Comparison of ENCODE assay signal across 24 cellular contexts in the genomic region with DNA sequence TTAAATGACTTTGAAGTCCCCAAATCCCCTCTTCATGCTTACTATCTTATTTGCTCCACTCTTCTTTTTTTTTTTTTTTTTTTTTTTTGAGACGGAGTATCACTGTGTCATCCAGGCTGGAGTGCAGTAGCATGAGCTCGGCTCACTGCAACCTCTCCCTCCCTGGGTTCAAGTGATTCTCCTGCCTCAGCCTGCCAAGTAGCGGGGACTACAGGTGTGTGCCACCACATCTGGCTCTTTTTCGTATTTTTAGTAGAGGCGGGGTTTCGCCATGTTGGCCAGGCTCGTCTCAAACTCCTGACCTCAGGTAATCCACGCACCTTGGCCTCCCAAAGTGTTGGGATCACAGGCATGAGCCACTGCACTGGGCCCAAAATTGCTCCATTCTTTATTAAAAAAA. TPM values are rescaled to one million over a fixed set of nuclear protein-coding genes. Genes with fewer than 3 reads are reported as not detected.
DNase-seq lines count a peak whose midpoint lies in the region; ATAC-seq and TF ChIP-seq lines count a peak whose summit lies in the region.
"Had no signal": no experiment of that assay in that cellular context is flagged by ENCODE, and none has a peak within 500 bp of the region (broad histone marks: within the 10 kb centered on the region; RNA-seq: fewer than 3 reads in every experiment).

No MANE protein-coding gene starts in this region.

- H3K9me3 ChIP-seq in left ventricle myocardium inferior (replicated peaks), result no peaks in the 10 kb centered on the region
- H3K9me3 ChIP-seq in OCI-LY7 (ENCODE audit: low read length), result no peaks in the 10 kb centered on the region
- H3K9me3 ChIP-seq: BE2C, SK-N-SH had no signal

- CTCF ChIA-PET in OCI-LY7 (lab: Charles Lee; ENCODE audit: unreplicated experiment), result interaction anchor here (1.1 to 1.3 kb wide), 2 partner anchors 11 to 48 kb away, joined by 3 to 5 read pairs; no protein-coding TSS in a partner anchor

- H3K27ac ChIP-seq in left ventricle myocardium inferior (replicated peaks), result peak overlapping the region; percentile 78
- peak overlapping the region; percentile 98 for H3K27ac ChIP-seq in OCI-LY7 (ENCODE audit: low read depth, low read length, poor library complexity, severe bottlenecking)

- no peak for TF ChIP-seq CTCF in left ventricle myocardium inferior (IDR thresholded peaks at IDR 0.05; ENCODE audit: borderline replicate concordance)
- no peak for TF ChIP-seq CTCF in OCI-LY7 (conservative IDR thresholded peaks at IDR 0.05; ENCODE audit: low read length)
- no peak for TF ChIP-seq CTCF in natural killer cell (IDR thresholded peaks at IDR 0.05)

- no peaks in the 10 kb centered on the region for H3K27me3 ChIP-seq in left ventricle myocardium inferior (ENCODE audit: low read depth)
- H3K27me3 ChIP-seq: BE2C had no signal

- ATAC-seq in left cardiac atrium, result no peak
- no peak for ATAC-seq in natural killer cell
- ATAC-seq in GM18520 (IDR thresholded peaks at IDR 0.05; ENCODE audit: unreplicated experiment), result no peak

- intact Hi-C loops in left ventricle myocardium inferior (cut with micrococcal nuclease), result loop anchor here (10.0 kb wide), 1 partner anchor 53 kb away; the partner anchor contains the start of gene ST8SIA4
- intact Hi-C loops in left cardiac atrium (cut with DNase I), result no loop called here
- intact Hi-C loops in OCI-LY7 (cut with micrococcal nuclease; ENCODE audit: unreplicated experiment), result loop anchor here (2.0 kb wide), 1 partner anchor 61 kb away; no protein-coding TSS in a partner anchor
- intact Hi-C loops in natural killer cell (cut with micrococcal nuclease), result no loop called here

- H3K36me3 ChIP-seq in left ventricle myocardium inferior (no peaks in the 10 kb centered on the region), OCI-LY7 (ENCODE audit: insufficient read depth, low read length) (peaks cover 18% of the 10 kb centered on the region)
- H3K36me3 ChIP-seq: BE2C had no signal

- no peaks in the 10 kb centered on the region for H3K27me3 Mint-ChIP-seq in natural killer cell (ENCODE audit: low read depth in 2 of 2)

- H3K4me2 ChIP-seq in OCI-LY7 (ENCODE audit: low read length), result peak overlapping the region; percentile 76
- H3K4me2 ChIP-seq: SK-N-SH had no signal

- H3K4me1 Mint-ChIP-seq in natural killer cell, result peaks cover 31 to 37% of the 10 kb centered on the region in 2 donors

- H3K4me1 ChIP-seq in left ventricle myocardium inferior (peaks cover 11% of the 10 kb centered on the region), OCI-LY7 (ENCODE audit: insufficient read depth, low read length, poor library complexity, severe bottlenecking) (peaks cover 72% of the 10 kb centered on the region)

- H3K9me3 Mint-ChIP-seq in natural killer cell, result no peaks in the 10 kb centered on the region
- H3K9me3 Mint-ChIP-seq: CD8-positive, alpha-beta T cell had no signal

- POLR2A ChIA-PET in OCI-LY7 (lab: Charles Lee), result interaction anchor here (0.6 to 5.3 kb wide), 23 partner anchors 9 to 365 kb away, joined by 3 to 101 read pairs (median 7); partner anchors contain the start of gene ST8SIA4

- no peak overlapping the region for H3K4me3 Mint-ChIP-seq in natural killer cell

- no peaks in the 10 kb centered on the region for H3K36me3 Mint-ChIP-seq in natural killer cell

- H4K20me1 ChIP-seq in OCI-LY7 (ENCODE audit: insufficient read depth, low read length), result no peaks in the 10 kb centered on the region

- DNase-seq in left ventricle myocardium inferior (no peak), left cardiac atrium (no peak), OCI-LY7 (ENCODE audit: low spot score) (peak; percentile 35), natural killer cell (no peak), NCI-H446 (lab: John Stamatoyannopoulos, UW) (no peak), NCI-H2081 treated with DMSO at 0.1 percent for 48 hours (lab: John Stamatoyannopoulos, UW) (no peak)
- no peak for DNase-seq in activated CD4-positive, alpha-beta T cell treated with anti-CD3 and anti-CD28 coated beads for 1 hour
- DNase-seq: 8988T; BE2C; CD8-positive, alpha-beta T cell; DMS53; H7; KG1; NCI-H1048; NCI-H1436; NCI-H2029; NCI-H2171 treated with DMSO at 0.1 percent for 48 hours; NCI-H446 treated with DMSO at 0.1 percent for 48 hours; NCI-H69; OCI-M1; SHP77 treated with DMSO at 0.1 percent for 48 hours; SK-N-SH had no signal

- H2AFZ ChIP-seq in OCI-LY7 (ENCODE audit: low read length), result no peak overlapping the region

- H3K27ac Mint-ChIP-seq in natural killer cell, result peak overlapping the region; percentile 82 to 94

- BruUV-seq in OCI-LY7 (replicated peaks; lab: Mats Ljungman, UMichigan), result no TSS peak

- H3K9me2 ChIP-seq in OCI-LY7 (ENCODE audit: insufficient read depth, low read length), result no peaks in the 10 kb centered on the region
- H3K9me2 ChIP-seq: SK-N-SH had no signal

- H3K79me2 ChIP-seq in OCI-LY7 (ENCODE audit: insufficient read depth, low read depth, low read length), result peaks cover 39% of the 10 kb centered on the region; the same call in 1 of the 2 replicates

- H3K4me3 ChIP-seq in left ventricle myocardium inferior, result no peak overlapping the region
- H3K4me3 ChIP-seq in OCI-LY7 (ENCODE audit: low read depth, low read length, poor library complexity, severe bottlenecking), result peak overlapping the region; percentile 54

RNA-seq across cellular contexts. Expression of gene ST8SIA4, which starts 51.0 kb away (rescaled TPM):
- 3.2 TPM for total RNA-seq in left ventricle myocardium inferior
- total RNA-seq in left cardiac atrium, result 1 to 10 TPM; 4.9 to 8.1 TPM
- 10.2 and 14.9 TPM in 2 replicates for total RNA-seq in OCI-LY7 (2014; rRNA removed; shearing (Covaris generic))
- 40.3 and 42.9 TPM in 2 replicates for total RNA-seq in OCI-LY7 (2022)
- 10 to 100 TPM; 36.3 to 63.1 (median 59.9) TPM for total RNA-seq in natural killer cell
- total RNA-seq: HT-29 had no signal

Comparison
In these comparisons a context has a peak if more than half of its experiments do, and no peak if none do; other contexts are left out.
1. intact Hi-C loops: an anchor here in left ventricle myocardium inferior (10.0 kb wide) and OCI-LY7 (2.0 kb wide); none called in left cardiac atrium and natural killer cell.